ENCODE assay signal across 21 cellular contexts in the genomic region with DNA sequence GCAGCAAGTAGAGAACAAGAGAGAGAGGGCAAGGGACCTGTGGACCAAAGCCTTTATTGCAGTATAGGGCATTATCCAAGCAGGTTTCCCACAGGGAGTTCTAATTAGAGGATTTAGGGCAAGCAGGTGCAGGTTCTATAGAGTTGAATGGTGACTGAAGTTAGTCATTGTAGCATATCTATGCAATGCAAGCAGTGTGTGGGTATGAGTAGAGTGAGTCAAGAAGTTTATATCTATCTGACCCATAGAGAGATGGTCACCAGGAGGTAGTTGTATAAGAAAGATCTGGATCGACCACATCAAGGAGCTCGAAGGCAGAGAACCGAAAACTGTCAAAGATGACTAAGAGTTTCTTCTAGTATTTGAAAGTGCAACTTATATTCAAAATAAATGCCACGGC.
"Had no signal": no experiment of that assay in that cellular context is flagged by ENCODE, and none has a peak within 500 bp of the region (broad histone marks: within the 10 kb centered on the region; RNA-seq: fewer than 3 reads in every experiment).

No MANE protein-coding gene starts in this region.

- H3K27ac ChIP-seq: dorsolateral prefrontal cortex, epithelial cell of prostate, gastrocnemius medialis, lower lobe of right lung, neutrophil, parathyroid adenoma, right lobe of liver, testis, tibial artery had no signal

- H3K4me1 Mint-ChIP-seq: natural killer cell had no signal

- DNase-seq: dorsolateral prefrontal cortex; effector CD4-positive, alpha-beta T cell; foreskin fibroblast; gastrocnemius medialis; head of caudate nucleus; left ventricle myocardium superior; lower lobe of right lung; natural killer cell; right lobe of liver; small intestine; stimulated activated CD4-positive, alpha-beta T cell treated with anti-CD3 and anti-CD28 coated beads, Interleukin-15, amount 100 ng/mL, for 24 hours; stimulated activated CD4-positive, alpha-beta T cell treated with anti-CD3 and anti-CD28 coated beads, Interleukin-2, amount 100 ng/mL, for 48 hours; stimulated activated naive CD4-positive, alpha-beta T cell; substantia nigra; testis; tibial artery had no signal

- H3K27ac Mint-ChIP-seq: natural killer cell, progenitor cell of endocrine pancreas, type B pancreatic cell had no signal

- H3K9me3 Mint-ChIP-seq: type B pancreatic cell had no signal

- H3K27me3 ChIP-seq: dorsolateral prefrontal cortex, gastrocnemius medialis, neutrophil, right lobe of liver, testis, tibial artery had no signal

- H3K27me3 Mint-ChIP-seq: progenitor cell of endocrine pancreas, type B pancreatic cell had no signal

- H2AFZ ChIP-seq: parathyroid adenoma had no signal

- H3K9ac ChIP-seq: parathyroid adenoma had no signal

- H3K4me3 Mint-ChIP-seq: natural killer cell, type B pancreatic cell had no signal

- H3K36me3 Mint-ChIP-seq: natural killer cell had no signal

- H3K36me3 ChIP-seq: gastrocnemius medialis, lower lobe of right lung, neutrophil, tibial artery had no signal

- H3K79me2 ChIP-seq: parathyroid adenoma had no signal

- H3K4me1 ChIP-seq: gastrocnemius medialis, lower lobe of right lung, parathyroid adenoma, testis, tibial artery had no signal

- H3K9me3 ChIP-seq: lower lobe of right lung, neutrophil, right lobe of liver, testis, tibial artery had no signal

- H3K4me3 ChIP-seq: dorsolateral prefrontal cortex, gastrocnemius medialis, lower lobe of right lung, right lobe of liver, testis, tibial artery had no signal
